20 cellular contexts compared by ENCODE assay signal in genomic region chr6:114339706-114340105, GRCh38. TPM values are rescaled to one million over a fixed set of nuclear protein-coding genes. Genes with fewer than 3 reads are reported as not detected.
A peak's percentile ranks its signal among the peaks of the same experiment; 100 is the strongest.
DNase-seq lines count a peak whose midpoint lies in the region; ATAC-seq and TF ChIP-seq lines count a peak whose summit lies in the region.
"Had no signal": no experiment of that assay in that cellular context is flagged by ENCODE, and none has a peak within 500 bp of the region (broad histone marks: within the 10 kb centered on the region; RNA-seq: fewer than 3 reads in every experiment).

No MANE protein-coding gene starts in this region.

- H3K4me1 ChIP-seq in cardiac muscle cell (ENCODE audit: low read depth) (peaks cover 3% of the 10 kb centered on the region), left ventricle myocardium inferior (peaks cover 22% of the 10 kb centered on the region), endodermal cell (ENCODE audit: control insufficient read depth, insufficient read depth, low read length) (no peaks in the 10 kb centered on the region)

- no peak overlapping the region for H3K27ac ChIP-seq in cardiac muscle cell
- no peak overlapping the region for H3K27ac ChIP-seq in left ventricle myocardium inferior (replicated peaks)
- no peak overlapping the region for H3K27ac ChIP-seq in endodermal cell (ENCODE audit: low read depth, low read length)
- H3K27ac ChIP-seq: body of pancreas, tibial artery had no signal

- H3K36me3 Mint-ChIP-seq in brain (no peaks in the 10 kb centered on the region), endodermal cell (ENCODE audit: low read depth) (no peaks in the 10 kb centered on the region)
- H3K36me3 Mint-ChIP-seq: activated CD8-positive, alpha-beta memory T cell treated with anti-CD3 and anti-CD28 coated beads, Interleukin-2, amount 10 ng/mL, durations not matched to agents 7 days and 5 days; CD14-positive monocyte had no signal

- intact Hi-C loops in left ventricle myocardium inferior (cut with micrococcal nuclease) = no loop called here

- H3K27ac Mint-ChIP-seq in brain (peak overlapping the region in 1 of 5 experiments; percentile 23), endodermal cell (no peak overlapping the region)
- H3K27ac Mint-ChIP-seq: activated B cell treated with CpG ODN at 0.5 μM for 24 hours; activated CD8-positive, alpha-beta memory T cell treated with anti-CD3 and anti-CD28 coated beads, Interleukin-2, amount 10 ng/mL, durations not matched to agents 7 days and 5 days; CD14-positive monocyte had no signal

- H3K4me3 Mint-ChIP-seq in brain (peak overlapping the region in 4 of 5 experiments; percentile 60 to 81 (median 70)), endodermal cell (no peak overlapping the region)
- H3K4me3 Mint-ChIP-seq: activated B cell treated with CpG ODN at 0.5 μM for 24 hours; activated CD8-positive, alpha-beta memory T cell treated with anti-CD3 and anti-CD28 coated beads, Interleukin-2, amount 10 ng/mL, durations not matched to agents 7 days and 5 days; CD14-positive monocyte had no signal

- H3K9me3 ChIP-seq in cardiac muscle cell (ENCODE audit: low read depth) = no peaks in the 10 kb centered on the region
- H3K9me3 ChIP-seq in left ventricle myocardium inferior (replicated peaks) = no peaks in the 10 kb centered on the region
- no peaks in the 10 kb centered on the region for H3K9me3 ChIP-seq in endodermal cell (ENCODE audit: control insufficient read depth, low read length)
- H3K9me3 ChIP-seq: body of pancreas, tibial artery had no signal

- peak overlapping the region; percentile 50 for H3K4me3 ChIP-seq in cardiac muscle cell
- no peak overlapping the region for H3K4me3 ChIP-seq in left ventricle myocardium inferior
- no peak overlapping the region for H3K4me3 ChIP-seq in endodermal cell (ENCODE audit: low read length)
- H3K4me3 ChIP-seq: body of pancreas, tibial artery had no signal

- H3K27me3 ChIP-seq in cardiac muscle cell (no peaks in the 10 kb centered on the region), left ventricle myocardium inferior (ENCODE audit: low read depth) (peaks cover 36% of the 10 kb centered on the region), endodermal cell (ENCODE audit: control insufficient read depth, insufficient read depth, low read length, poor library complexity, severe bottlenecking) (peaks cover 11% of the 10 kb centered on the region)
- H3K27me3 ChIP-seq: body of pancreas had no signal

- no peak overlapping the region for H3K9ac ChIP-seq in endodermal cell (ENCODE audit: extremely low read depth, low read length, poor library complexity, severe bottlenecking)

- no peak for ATAC-seq in HG03342 (IDR thresholded peaks at IDR 0.05; ENCODE audit: unreplicated experiment)
- ATAC-seq: activated CD8-positive, alpha-beta memory T cell treated with anti-CD3 and anti-CD28 coated beads, Interleukin-2, amount 10 ng/mL, durations not matched to agents 7 days and 5 days; body of pancreas had no signal

- TF ChIP-seq CTCF in cardiac muscle cell (IDR thresholded peaks at IDR 0.05; ENCODE audit: low read depth, low read length) (no peak), left ventricle myocardium inferior (IDR thresholded peaks at IDR 0.05; ENCODE audit: borderline replicate concordance) (no peak), brain (conservative IDR thresholded peaks at IDR 0.05) (no peak), endodermal cell (conservative IDR thresholded peaks at IDR 0.05) (no peak)

- WGBS in endodermal cell (ENCODE audit: insufficient coverage in 1 of 2, insufficient read length in 1 of 2), 2 experiments = 7 to 33% methylated on average over 1 of the region's 1 CpG

- H3K36me3 ChIP-seq in cardiac muscle cell (no peaks in the 10 kb centered on the region), left ventricle myocardium inferior (no peaks in the 10 kb centered on the region), endodermal cell (ENCODE audit: control insufficient read depth, insufficient read depth, low read length) (no peaks in the 10 kb centered on the region)
- H3K36me3 ChIP-seq: tibial artery had no signal

- H3K9me3 Mint-ChIP-seq in brain (no peaks in the 10 kb centered on the region), endodermal cell (no peaks in the 10 kb centered on the region)
- H3K9me3 Mint-ChIP-seq: activated B cell treated with CpG ODN at 0.5 μM for 24 hours had no signal

- H3K27me3 Mint-ChIP-seq in brain = peaks cover 36% of the 10 kb centered on the region
- peaks cover 19% of the 10 kb centered on the region for H3K27me3 Mint-ChIP-seq in endodermal cell (ENCODE audit: insufficient read depth)

- peaks cover 35% of the 10 kb centered on the region for H3K4me1 Mint-ChIP-seq in brain
- H3K4me1 Mint-ChIP-seq in endodermal cell = peaks cover 27% of the 10 kb centered on the region
- H3K4me1 Mint-ChIP-seq: activated CD8-positive, alpha-beta memory T cell treated with anti-CD3 and anti-CD28 coated beads, Interleukin-2, amount 10 ng/mL, durations not matched to agents 7 days and 5 days had no signal

- DNase-seq in cardiac muscle cell (ENCODE audit: low read depth in 1 of 2, low spot score in 1 of 2) = no peak
- DNase-seq in left ventricle myocardium inferior = no peak
- peak; percentile 79 for DNase-seq in kidney glomerular epithelial cell (lab: John Stamatoyannopoulos, UW)
- no peak for DNase-seq in endodermal cell
- DNase-seq in GOT3 (lab: John Stamatoyannopoulos, UW) = no peak
- DNase-seq in activated naive CD4-positive, alpha-beta T cell (lab: John Stamatoyannopoulos, UW) = no peak
- DNase-seq: activated B cell treated with CpG ODN at 0.5 μM for 24 hours; activated CD8-positive, alpha-beta memory T cell treated with anti-CD3 and anti-CD28 coated beads, Interleukin-2, amount 10 ng/mL, durations not matched to agents 7 days and 5 days; activated naive CD4-positive, alpha-beta T cell treated with Interleukin-2 at 50 U/mL for 16 hours; body of pancreas; NCI-H1092 treated with DMSO at 0.1 percent for 48 hours; NCI-H2171; stimulated activated CD4-positive, alpha-beta T cell treated with anti-CD3 and anti-CD28 coated beads, Interleukin-4, amount 100 ng/mL, for 24 hours; tibial artery had no signal

RNA-seq across cellular contexts. Expression of gene HS3ST5, which starts 3.1 kb away (rescaled TPM):
- total RNA-seq in cardiac muscle cell (2.2 and 2.4 TPM in 2 replicates), left ventricle myocardium inferior (not detected), endodermal cell (1 to 10 TPM in 1 of 2 donors, under 1 TPM in 1; 0.31 to 2.0 TPM)
- polyA plus RNA-seq in cardiac muscle cell (4.1 and 5.6 TPM in 2 replicates), brain (ENCODE audit: insufficient read depth, low read depth, low replicate concordance) (1.9 TPM)
- 1.6 TPM for polyA plus RNA-seq in endodermal cell (2013, experiment 1 of 2)
- polyA plus RNA-seq in endodermal cell (2013, experiment 2 of 2) = 2.0 TPM
- total RNA-seq: A172; activated B cell treated with CpG ODN at 0.5 μM for 24 hours; activated CD8-positive, alpha-beta memory T cell treated with anti-CD3 and anti-CD28 coated beads, Interleukin-2, amount 10 ng/mL, durations not matched to agents 7 days and 5 days; H4; T-helper 1 cell treated with Interleukin-12 subunit alpha and Interleukin-12 subunit beta and Interleukin-4 antibody, amounts not matched to agents 30 ng/mL and 1 ng/mL, for 36 hours had no signal
- polyA plus RNA-seq: CD14-positive monocyte had no signal
